In the genomic region with DNA sequence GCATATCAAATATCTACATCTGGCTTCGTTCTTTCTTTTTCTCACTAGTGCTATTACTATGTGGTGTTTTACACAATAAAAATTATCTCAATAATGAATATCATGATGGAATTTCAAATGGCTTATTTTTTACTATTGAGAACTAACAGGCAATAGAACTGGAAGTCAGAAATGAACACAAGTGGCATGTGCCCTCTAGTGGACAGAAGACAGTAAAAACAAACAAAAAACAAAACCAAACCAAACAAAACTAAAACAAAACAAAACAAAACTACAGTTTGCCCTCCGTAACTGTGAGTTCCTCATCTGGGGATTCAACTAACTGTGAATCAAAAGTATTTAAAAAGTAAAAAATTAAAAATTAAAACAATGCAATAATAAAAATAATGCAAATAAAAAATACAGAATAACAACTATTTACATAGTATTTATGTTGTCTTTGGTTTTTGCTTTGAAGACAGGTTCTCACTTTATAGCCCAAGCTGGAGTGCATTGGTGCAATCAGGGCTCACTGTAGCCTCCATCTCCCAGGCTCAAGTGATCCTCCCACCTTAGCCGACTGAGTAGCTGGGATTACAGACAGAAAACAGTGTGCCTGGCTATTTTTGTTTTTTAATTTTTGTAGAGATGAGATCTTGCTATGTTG, we compare ENCODE assay signal across 8 cellular contexts.
DNase-seq lines count a peak whose midpoint lies in the region; ATAC-seq and FAIRE-seq lines count a peak whose summit lies in the region.

No MANE protein-coding gene starts in this region.

- ATAC-seq in GM19025 (IDR thresholded peaks at IDR 0.05; ENCODE audit: low read depth, unreplicated experiment), result peak; percentile 86
- ATAC-seq in HG03064 (IDR thresholded peaks at IDR 0.05; ENCODE audit: low read depth, unreplicated experiment), result peak; percentile 97

- peak; percentile 96 for FAIRE-seq in frontal cortex (lab: Jason Lieb, UNC)

- DNase-seq in Ammon's horn (ENCODE audit: low spot score) (peak; percentile 43), OCI-M1 (lab: John Stamatoyannopoulos, UW) (peak; percentile 67), frontal cortex (ENCODE audit: low spot score in 2 of 2) (peak in 1 of 2 donors; percentile 6), anterior cingulate cortex (lab: John Stamatoyannopoulos, UW) (no peak), cerebellum (ENCODE audit: low spot score) (no peak), NK-92 (lab: John Stamatoyannopoulos, UW; ENCODE audit: unreplicated experiment) (no peak)

Comparison
In these comparisons a context has a peak if more than half of its experiments do, and no peak if none do; other contexts are left out.
1. DNase-seq: peak in Ammon's horn (single experiment) and OCI-M1 (single experiment); none in anterior cingulate cortex (0 of 58), cerebellum (single experiment) and NK-92 (single experiment).